ENCODE assay signal across 23 cellular contexts in genomic region chr7:36275735-36276284, GRCh38.
"Had no signal": no experiment of that assay in that cellular context is flagged by ENCODE, and none has a peak within 500 bp of the region (broad histone marks: within the 10 kb centered on the region; RNA-seq: fewer than 3 reads in every experiment).

No MANE protein-coding gene starts in this region.

- ATAC-seq: activated CD4-positive, CD25-positive, alpha-beta regulatory T cell treated with anti-CD3 and anti-CD28 coated beads, Interleukin-2, amount 50 U/mL, for 24 hours; activated T-cell treated with anti-CD3 and anti-CD28 coated beads, Interleukin-2, amount 50 U/mL, for 72 hours; left cardiac atrium; T-cell had no signal

- H3K9me3 Mint-ChIP-seq: activated CD4-positive, alpha-beta T cell treated with anti-CD3 and anti-CD28 coated beads, Interleukin-2, amount 10 ng/mL, durations not matched to agents 7 days and 5 days; activated T-cell treated with anti-CD3 and anti-CD28 coated beads, Interleukin-2, amount 50 U/mL, for 72 hours; central memory CD8-positive, alpha-beta T cell; nephron progenitor cell; stimulated activated naive CD8-positive, alpha-beta T cell treated with anti-CD3 and anti-CD28 coated beads, Interleukin-15, Interleukin-2, amounts not matched to agents 100 ng/mL and 50 ng/mL, for 24 hours; T-cell had no signal

- FAIRE-seq: endometrium, frontal cortex had no signal

- H3K9me3 ChIP-seq: suprapubic skin, transverse colon had no signal

- H3K27ac ChIP-seq: suprapubic skin, transverse colon had no signal

- H3K4me3 ChIP-seq: lung, suprapubic skin, transverse colon had no signal

- H3K36me3 Mint-ChIP-seq: T-cell had no signal

- H3K36me3 ChIP-seq: suprapubic skin, transverse colon had no signal

- H3K4me3 Mint-ChIP-seq: activated CD4-positive, alpha-beta T cell treated with anti-CD3 and anti-CD28 coated beads, Interleukin-2, amount 10 ng/mL, durations not matched to agents 7 days and 5 days; activated T-cell treated with anti-CD3 and anti-CD28 coated beads, Interleukin-2, amount 50 U/mL, for 72 hours; central memory CD8-positive, alpha-beta T cell; nephron progenitor cell; stimulated activated naive CD8-positive, alpha-beta T cell treated with anti-CD3 and anti-CD28 coated beads, Interleukin-15, Interleukin-2, amounts not matched to agents 100 ng/mL and 50 ng/mL, for 24 hours; T-cell had no signal

- H3K27me3 Mint-ChIP-seq: activated CD4-positive, alpha-beta T cell treated with anti-CD3 and anti-CD28 coated beads, Interleukin-2, amount 10 ng/mL, durations not matched to agents 7 days and 5 days; stimulated activated naive CD8-positive, alpha-beta T cell treated with anti-CD3 and anti-CD28 coated beads, Interleukin-15, Interleukin-2, amounts not matched to agents 100 ng/mL and 50 ng/mL, for 24 hours; T-cell had no signal

- DNase-seq: activated CD4-positive, alpha-beta T cell treated with anti-CD3 and anti-CD28 coated beads, Interleukin-2, amount 10 ng/mL, durations not matched to agents 7 days and 5 days; activated CD8-positive, alpha-beta memory T cell treated with anti-CD3 and anti-CD28 coated beads for 24 hours; activated effector memory CD4-positive, alpha-beta T cell treated with anti-CD3 and anti-CD28 coated beads, Interleukin-2, amount 50 U/mL, for 16 hours; activated naive CD4-positive, alpha-beta T cell treated with anti-CD3 and anti-CD28 coated beads, Interleukin-2, amount 50 U/mL, for 16 hours; activated T-cell treated with anti-CD3 and anti-CD28 coated beads, Interleukin-2, amount 50 U/mL, for 72 hours; aorta; cortex of kidney; erythroblast; left cardiac atrium; nephron progenitor cell; occipital lobe; posterior cingulate gyrus; right cardiac atrium; T-cell; T-helper 9 cell; transverse colon had no signal

- H3K27me3 ChIP-seq: suprapubic skin, transverse colon had no signal

- H3K27ac Mint-ChIP-seq: activated CD4-positive, alpha-beta T cell treated with anti-CD3 and anti-CD28 coated beads, Interleukin-2, amount 10 ng/mL, durations not matched to agents 7 days and 5 days; activated T-cell treated with anti-CD3 and anti-CD28 coated beads, Interleukin-2, amount 50 U/mL, for 72 hours; nephron progenitor cell; stimulated activated naive CD8-positive, alpha-beta T cell treated with anti-CD3 and anti-CD28 coated beads, Interleukin-15, Interleukin-2, amounts not matched to agents 100 ng/mL and 50 ng/mL, for 24 hours; T-cell had no signal
